8 cellular contexts compared by ENCODE assay signal in genomic region chr16:88781140-88782077, GRCh38. TPM values are rescaled to one million over a fixed set of nuclear protein-coding genes. Genes with fewer than 3 reads are reported as not detected.
DNase-seq lines count a peak whose midpoint lies in the region; ATAC-seq and TF ChIP-seq lines count a peak whose summit lies in the region.

No MANE protein-coding gene starts in this region.

- DNase-seq in activated CD4-positive, alpha-beta T cell treated with anti-CD3 and anti-CD28 coated beads, Interleukin-2, amount 50 U/mL, for 48 hours, result peak; percentile 71 to 77
- no peak for DNase-seq in esophagus squamous epithelium (lab: John Stamatoyannopoulos, UW)
- DNase-seq in stimulated activated CD8-positive, alpha-beta memory T cell treated with anti-CD3 and anti-CD28 coated beads, Interleukin-7, amount 100 ng/mL, for 24 hours (ENCODE audit: low read depth), result peak; percentile 53
- no peak for DNase-seq in HEK293T (ENCODE audit: extremely low spot score)
- no peak for DNase-seq in NCI-H2171 treated with DMSO at 0.1 percent for 48 hours (lab: John Stamatoyannopoulos, UW)
- no peak for DNase-seq in NCI-H2227 (lab: John Stamatoyannopoulos, UW; ENCODE audit: unreplicated experiment)

- peaks cover 0 to 13% (median 4%) of the 10 kb centered on the region in 11 experiments; a peak in 10 of 22 replicates for H3K36me3 ChIP-seq in BLaER1 treated with 17β-estradiol and CSF1 and Interleukin-3, amounts not matched to agents 10 nM and 100 nM
- peaks cover 0 to 18% (median 0%) of the 10 kb centered on the region in 3 donors for H3K36me3 ChIP-seq in esophagus squamous epithelium

- no peaks in the 10 kb centered on the region for H3K27me3 ChIP-seq in BLaER1 treated with 17β-estradiol and CSF1 and Interleukin-3, amounts not matched to agents 10 nM and 100 nM
- H3K27me3 ChIP-seq in esophagus squamous epithelium, result no peaks in the 10 kb centered on the region

- intact Hi-C loops in esophagus squamous epithelium (cut with DNase I), result no loop called here

- H4K20me1 ChIP-seq in BLaER1 treated with 17β-estradiol and CSF1 and Interleukin-3, amounts not matched to agents 10 nM and 100 nM, result peaks cover 53 to 82% (median 78%) of the 10 kb centered on the region in 11 experiments; a peak in 21 of 22 replicates

- H3K27ac ChIP-seq in BLaER1 treated with 17β-estradiol and CSF1 and Interleukin-3, amounts not matched to agents 10 nM and 100 nM, result peak overlapping the region in 10 of 11 experiments; percentile 3 to 92 (median 62); a peak in 18 of 22 replicates
- peak overlapping the region; percentile 93 to 98 (median 94) for H3K27ac ChIP-seq in esophagus squamous epithelium

- H3K9ac ChIP-seq in BLaER1 treated with 17β-estradiol and CSF1 and Interleukin-3, amounts not matched to agents 10 nM and 100 nM, result peak overlapping the region; percentile 55 to 94 (median 86); a peak in 20 of 22 replicates

- peaks cover 70 to 86% (median 81%) of the 10 kb centered on the region in 10 experiments for H3K4me1 ChIP-seq in BLaER1 treated with 17β-estradiol and CSF1 and Interleukin-3, amounts not matched to agents 10 nM and 100 nM
- peaks cover 51 to 85% (median 64%) of the 10 kb centered on the region in 3 donors for H3K4me1 ChIP-seq in esophagus squamous epithelium

- H3K4me2 ChIP-seq in BLaER1 treated with 17β-estradiol and CSF1 and Interleukin-3, amounts not matched to agents 10 nM and 100 nM, result peak overlapping the region; percentile 95 to 100 (median 99)

- H3K9me3 ChIP-seq in BLaER1 treated with 17β-estradiol and CSF1 and Interleukin-3, amounts not matched to agents 10 nM and 100 nM (replicated peaks in 1 of 11), result no peaks in the 10 kb centered on the region
- H3K9me3 ChIP-seq in esophagus squamous epithelium, result no peaks in the 10 kb centered on the region

- CTCF ChIA-PET in HEK293T (lab: Yijun Ruan, JAX), result interaction anchor here (0.5 to 2.2 kb wide), 3 partner anchors 35 to 44 kb away, joined by 3 to 9 read pairs (median 5); no protein-coding TSS in a partner anchor

- no peak for TF ChIP-seq CTCF in esophagus squamous epithelium (IDR thresholded peaks at IDR 0.05)

- POLR2A ChIA-PET in HEK293T (lab: Yijun Ruan, JAX), result interaction anchor here (1.4 to 4.5 kb wide), 4 partner anchors 9 to 28 kb away, joined by 4 to 30 read pairs (median 13); no protein-coding TSS in a partner anchor

- peak overlapping the region in 9 of 10 experiments; percentile 4 to 88 (median 41); a peak in 16 of 20 replicates for H3K4me3 ChIP-seq in BLaER1 treated with 17β-estradiol and CSF1 and Interleukin-3, amounts not matched to agents 10 nM and 100 nM
- H3K4me3 ChIP-seq in esophagus squamous epithelium, result peak overlapping the region in 1 of 4 donors; percentile 35

- peak; percentile 45 for ATAC-seq in HG03066 (IDR thresholded peaks at IDR 0.05; ENCODE audit: low read depth, unreplicated experiment)

- peak in 1 of 4 donors; percentile 35 for TF ChIP-seq POLR2A in esophagus squamous epithelium (IDR thresholded peaks at IDR 0.05)

- 48 to 53% methylated on average over 12 to 20 of the region's 28 CpGs for WGBS in esophagus squamous epithelium, 2 donors

TF ChIP-seq in HEK293T, 16 proteins besides CTCF, POLR2A, EP300 and RAD21:
- TF ChIP-seq FOXK2 (IDR thresholded peaks at IDR 0.05), result no peak
- TF ChIP-seq FOXM1 (IDR thresholded peaks at IDR 0.05; ENCODE audit: borderline replicate concordance), result no peak
- TF ChIP-seq SP1 (IDR thresholded peaks at IDR 0.05), result no peak
- TF ChIP-seq HDGF (IDR thresholded peaks at IDR 0.05; ENCODE audit: borderline replicate concordance), result no peak
- no peak for TF ChIP-seq FOXA1 (IDR thresholded peaks at IDR 0.05)
- no peak for TF ChIP-seq BHLHE40 (IDR thresholded peaks at IDR 0.05; ENCODE audit: borderline replicate concordance)
- TF ChIP-seq ZNF384 (IDR thresholded peaks at IDR 0.05), result no peak
- TF ChIP-seq CTBP1 (IDR thresholded peaks at IDR 0.05; ENCODE audit: borderline replicate concordance), result no peak
- TF ChIP-seq SUZ12 (IDR thresholded peaks at IDR 0.05), result no peak
- TF ChIP-seq LEF1 (IDR thresholded peaks at IDR 0.05; ENCODE audit: borderline replicate concordance), result no peak
- TF ChIP-seq NFRKB (IDR thresholded peaks at IDR 0.05), result no peak
- no peak for TF ChIP-seq PKNOX1 (IDR thresholded peaks at IDR 0.05)
- no peak for TF ChIP-seq TARDBP (IDR thresholded peaks at IDR 0.05)
- no peak for TF ChIP-seq ARNT (IDR thresholded peaks at IDR 0.05)
- no peak for TF ChIP-seq ELF4 (IDR thresholded peaks at IDR 0.05)

RNA-seq across cellular contexts. Expression of gene PIEZO1, which starts 3.6 kb away (rescaled TPM):
- total RNA-seq in esophagus squamous epithelium, result 100 to 1,000 TPM in 2 of 4 donors, 10 to 100 TPM in 2; 46.0 to 131 (median 103) TPM

RNA-seq across cellular contexts. Expression of gene CDT1, which starts 22.2 kb away (rescaled TPM):
- total RNA-seq in esophagus squamous epithelium, result 10 to 100 TPM in 3 of 4 donors, 1 to 10 TPM in 1; 7.7 to 20.7 (median 11.2) TPM

RNA-seq across cellular contexts. Expression of gene APRT, which starts 30.3 kb away (rescaled TPM):
- total RNA-seq in esophagus squamous epithelium, result 100 to 1,000 TPM; 186 to 314 (median 250) TPM

Comparison
In these comparisons a context has a peak if more than half of its experiments do, and no peak if none do; other contexts are left out.
1. DNase-seq: peak in activated CD4-positive, alpha-beta T cell treated with anti-CD3 and anti-CD28 coated beads, Interleukin-2, amount 50 U/mL, for 48 hours (2 of 2) and stimulated activated CD8-positive, alpha-beta memory T cell treated with anti-CD3 and anti-CD28 coated beads, Interleukin-7, amount 100 ng/mL, for 24 hours (single experiment); none in esophagus squamous epithelium (single experiment), HEK293T (single experiment), NCI-H2171 treated with DMSO at 0.1 percent for 48 hours (single experiment) and NCI-H2227 (single experiment).